1 cellular context compared by ENCODE assay signal in the genomic region with DNA sequence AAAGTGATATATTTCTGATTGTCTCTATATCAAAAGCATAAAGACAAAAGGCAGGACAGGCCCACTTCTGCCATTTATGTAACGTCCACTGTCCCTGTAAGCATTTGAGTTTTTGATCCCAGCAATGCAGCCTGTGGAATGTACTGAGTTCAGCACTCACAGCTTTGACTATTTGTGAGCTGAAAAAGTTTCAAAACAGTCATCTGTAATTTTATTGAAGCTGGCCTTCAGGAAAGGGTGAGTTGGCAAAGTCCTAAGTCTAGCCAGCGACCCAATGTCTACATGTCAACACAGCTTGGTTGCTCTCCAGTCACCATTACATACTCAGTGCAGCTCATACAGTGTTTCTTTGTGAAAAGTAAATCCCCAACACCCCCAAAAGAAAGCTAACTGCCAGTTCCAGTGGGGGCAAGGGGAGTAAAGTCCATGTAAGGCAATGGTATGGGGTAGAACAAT.
A peak's percentile ranks its signal among the peaks of the same experiment; 100 is the strongest.
TF ChIP-seq lines count a peak whose summit lies in the region.

No MANE protein-coding gene starts in this region.

TF ChIP-seq in HepG2, 621 proteins besides CTCF, POLR2A, EP300 and RAD21 (continued from another document and continues in another):
- TF ChIP-seq, protein P1, sequence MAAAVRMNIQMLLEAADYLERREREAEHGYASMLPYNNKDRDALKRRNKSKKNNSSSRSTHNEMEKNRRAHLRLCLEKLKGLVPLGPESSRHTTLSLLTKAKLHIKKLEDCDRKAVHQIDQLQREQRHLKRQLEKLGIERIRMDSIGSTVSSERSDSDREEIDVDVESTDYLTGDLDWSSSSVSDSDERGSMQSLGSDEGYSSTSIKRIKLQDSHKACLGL (CRISPR knock-in tag; IDR thresholded peaks at IDR 0.05) = no peak
- TF ChIP-seq HIVEP1 (CRISPR knock-in tag; IDR thresholded peaks at IDR 0.05) (no peak), RXRB (CRISPR knock-in tag; IDR thresholded peaks at IDR 0.05; ENCODE audit: borderline replicate concordance) (peak; percentile 64), TFAP4 (IDR thresholded peaks at IDR 0.05; ENCODE audit: borderline replicate concordance, low read depth) (no peak), ZNF749 (CRISPR knock-in tag; IDR thresholded peaks at IDR 0.05; ENCODE audit: borderline replicate concordance) (no peak), KAT8 (CRISPR knock-in tag; IDR thresholded peaks at IDR 0.05) (no peak), KLF6 (CRISPR knock-in tag; IDR thresholded peaks at IDR 0.05) (no peak), SP5 (CRISPR knock-in tag; IDR thresholded peaks at IDR 0.05; ENCODE audit: borderline replicate concordance, low read depth) (no peak), ZNF879 (CRISPR knock-in tag; IDR thresholded peaks at IDR 0.05) (no peak), ZNF326 (CRISPR knock-in tag; IDR thresholded peaks at IDR 0.05; ENCODE audit: borderline replicate concordance) (no peak), ZNF777 (CRISPR knock-in tag; IDR thresholded peaks at IDR 0.05) (no peak), SALL2 (CRISPR knock-in tag; IDR thresholded peaks at IDR 0.05) (no peak), DMAP1 (CRISPR knock-in tag; IDR thresholded peaks at IDR 0.05) (no peak), SSRP1 (CRISPR knock-in tag; IDR thresholded peaks at IDR 0.05) (no peak), ZNF234 (CRISPR knock-in tag; conservative IDR thresholded peaks at IDR 0.05) (no peak), EZH2 (conservative IDR thresholded peaks at IDR 0.05; ENCODE audit: low read depth, low read length) (no peak), MTA3 (CRISPR knock-in tag; IDR thresholded peaks at IDR 0.05) (no peak), ZNF510 (CRISPR knock-in tag; IDR thresholded peaks at IDR 0.05; ENCODE audit: low read depth) (no peak), ZNF503 (CRISPR knock-in tag; IDR thresholded peaks at IDR 0.05) (no peak), NFE2 (CRISPR knock-in tag; IDR thresholded peaks at IDR 0.05) (no peak), SUZ12 (IDR thresholded peaks at IDR 0.05; ENCODE audit: low read depth, low read length) (no peak), ATAD3A (CRISPR knock-in tag; IDR thresholded peaks at IDR 0.05) (no peak), REPIN1 (CRISPR knock-in tag; IDR thresholded peaks at IDR 0.05; ENCODE audit: borderline replicate concordance, low read depth) (no peak), SNRNP70 (IDR thresholded peaks at IDR 0.05; ENCODE audit: low read depth, low read length) (no peak), ZNF850 (CRISPR knock-in tag; conservative IDR thresholded peaks at IDR 0.05) (no peak), IKZF4 (CRISPR knock-in tag; IDR thresholded peaks at IDR 0.05; ENCODE audit: borderline replicate concordance, low read depth, not compliant biosample characterization) (no peak), THAP8 (CRISPR knock-in tag; IDR thresholded peaks at IDR 0.05; ENCODE audit: borderline replicate concordance) (no peak), CC2D1A (CRISPR knock-in tag; IDR thresholded peaks at IDR 0.05) (no peak), ZNF570 (CRISPR knock-in tag; IDR thresholded peaks at IDR 0.05; ENCODE audit: borderline replicate concordance) (no peak), ZNF101 (CRISPR knock-in tag; IDR thresholded peaks at IDR 0.05; ENCODE audit: borderline replicate concordance, low read depth) (no peak), ZKSCAN1 (IDR thresholded peaks at IDR 0.05; ENCODE audit: low read length) (no peak), KDM5B (CRISPR knock-in tag; IDR thresholded peaks at IDR 0.05; ENCODE audit: borderline replicate concordance) (no peak), SIN3A (IDR thresholded peaks at IDR 0.05; ENCODE audit: borderline replicate concordance, low read depth, low read length) (no peak), ZZZ3 (CRISPR knock-in tag; IDR thresholded peaks at IDR 0.05; ENCODE audit: borderline replicate concordance) (no peak), ARID2 (CRISPR knock-in tag; IDR thresholded peaks at IDR 0.05; ENCODE audit: borderline replicate concordance) (no peak), SMYD3 (CRISPR knock-in tag; IDR thresholded peaks at IDR 0.05) (no peak), ZNF574 (CRISPR knock-in tag; IDR thresholded peaks at IDR 0.05) (peak; percentile 51; the same call in 1 of the 2 replicates)
- TF ChIP-seq, protein P2, sequence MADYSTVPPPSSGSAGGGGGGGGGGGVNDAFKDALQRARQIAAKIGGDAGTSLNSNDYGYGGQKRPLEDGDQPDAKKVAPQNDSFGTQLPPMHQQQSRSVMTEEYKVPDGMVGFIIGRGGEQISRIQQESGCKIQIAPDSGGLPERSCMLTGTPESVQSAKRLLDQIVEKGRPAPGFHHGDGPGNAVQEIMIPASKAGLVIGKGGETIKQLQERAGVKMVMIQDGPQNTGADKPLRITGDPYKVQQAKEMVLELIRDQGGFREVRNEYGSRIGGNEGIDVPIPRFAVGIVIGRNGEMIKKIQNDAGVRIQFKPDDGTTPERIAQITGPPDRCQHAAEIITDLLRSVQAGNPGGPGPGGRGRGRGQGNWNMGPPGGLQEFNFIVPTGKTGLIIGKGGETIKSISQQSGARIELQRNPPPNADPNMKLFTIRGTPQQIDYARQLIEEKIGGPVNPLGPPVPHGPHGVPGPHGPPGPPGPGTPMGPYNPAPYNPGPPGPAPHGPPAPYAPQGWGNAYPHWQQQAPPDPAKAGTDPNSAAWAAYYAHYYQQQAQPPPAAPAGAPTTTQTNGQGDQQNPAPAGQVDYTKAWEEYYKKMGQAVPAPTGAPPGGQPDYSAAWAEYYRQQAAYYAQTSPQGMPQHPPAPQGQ (CRISPR knock-in tag; IDR thresholded peaks at IDR 0.05; ENCODE audit: borderline replicate concordance) = no peak
- TF ChIP-seq, protein P3, sequence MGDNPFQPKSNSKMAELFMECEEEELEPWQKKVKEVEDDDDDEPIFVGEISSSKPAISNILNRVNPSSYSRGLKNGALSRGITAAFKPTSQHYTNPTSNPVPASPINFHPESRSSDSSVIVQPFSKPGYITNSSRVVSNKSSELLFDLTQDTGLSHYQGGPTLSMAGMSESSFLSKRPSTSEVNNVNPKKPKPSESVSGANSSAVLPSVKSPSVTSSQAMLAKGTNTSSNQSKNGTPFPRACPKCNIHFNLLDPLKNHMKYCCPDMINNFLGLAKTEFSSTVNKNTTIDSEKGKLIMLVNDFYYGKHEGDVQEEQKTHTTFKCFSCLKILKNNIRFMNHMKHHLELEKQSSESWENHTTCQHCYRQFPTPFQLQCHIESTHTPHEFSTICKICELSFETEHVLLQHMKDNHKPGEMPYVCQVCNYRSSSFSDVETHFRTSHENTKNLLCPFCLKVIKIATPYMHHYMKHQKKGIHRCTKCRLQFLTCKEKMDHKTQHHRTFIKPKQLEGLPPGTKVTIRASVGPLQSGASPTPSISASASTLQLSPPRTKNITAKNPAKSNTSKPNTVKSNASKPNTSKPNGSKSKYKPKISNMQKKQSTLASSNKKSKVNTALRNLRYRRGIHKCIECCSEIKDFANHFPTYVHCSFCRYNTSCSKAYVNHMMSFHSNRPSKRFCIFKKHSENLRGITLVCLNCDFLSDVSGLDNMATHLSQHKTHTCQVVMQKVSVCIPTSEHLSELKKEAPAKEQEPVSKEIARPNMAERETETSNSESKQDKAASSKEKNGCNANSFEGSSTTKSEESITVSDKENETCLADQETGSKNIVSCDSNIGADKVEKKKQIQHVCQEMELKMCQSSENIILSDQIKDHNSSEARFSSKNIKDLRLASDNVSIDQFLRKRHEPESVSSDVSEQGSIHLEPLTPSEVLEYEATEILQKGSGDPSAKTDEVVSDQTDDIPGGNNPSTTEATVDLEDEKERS (CRISPR knock-in tag; IDR thresholded peaks at IDR 0.05) = no peak
- TF ChIP-seq, protein P4, sequence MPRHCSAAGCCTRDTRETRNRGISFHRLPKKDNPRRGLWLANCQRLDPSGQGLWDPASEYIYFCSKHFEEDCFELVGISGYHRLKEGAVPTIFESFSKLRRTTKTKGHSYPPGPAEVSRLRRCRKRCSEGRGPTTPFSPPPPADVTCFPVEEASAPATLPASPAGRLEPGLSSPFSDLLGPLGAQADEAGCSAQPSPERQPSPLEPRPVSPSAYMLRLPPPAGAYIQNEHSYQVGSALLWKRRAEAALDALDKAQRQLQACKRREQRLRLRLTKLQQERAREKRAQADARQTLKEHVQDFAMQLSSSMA (CRISPR knock-in tag; IDR thresholded peaks at IDR 0.05) = no peak
- TF ChIP-seq, protein P5, sequence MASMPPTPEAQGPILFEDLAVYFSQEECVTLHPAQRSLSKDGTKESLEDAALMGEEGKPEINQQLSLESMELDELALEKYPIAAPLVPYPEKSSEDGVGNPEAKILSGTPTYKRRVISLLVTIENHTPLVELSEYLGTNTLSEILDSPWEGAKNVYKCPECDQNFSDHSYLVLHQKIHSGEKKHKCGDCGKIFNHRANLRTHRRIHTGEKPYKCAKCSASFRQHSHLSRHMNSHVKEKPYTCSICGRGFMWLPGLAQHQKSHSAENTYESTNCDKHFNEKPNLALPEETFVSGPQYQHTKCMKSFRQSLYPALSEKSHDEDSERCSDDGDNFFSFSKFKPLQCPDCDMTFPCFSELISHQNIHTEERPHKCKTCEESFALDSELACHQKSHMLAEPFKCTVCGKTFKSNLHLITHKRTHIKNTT (CRISPR knock-in tag; IDR thresholded peaks at IDR 0.05) = no peak
- TF ChIP-seq, protein P6, sequence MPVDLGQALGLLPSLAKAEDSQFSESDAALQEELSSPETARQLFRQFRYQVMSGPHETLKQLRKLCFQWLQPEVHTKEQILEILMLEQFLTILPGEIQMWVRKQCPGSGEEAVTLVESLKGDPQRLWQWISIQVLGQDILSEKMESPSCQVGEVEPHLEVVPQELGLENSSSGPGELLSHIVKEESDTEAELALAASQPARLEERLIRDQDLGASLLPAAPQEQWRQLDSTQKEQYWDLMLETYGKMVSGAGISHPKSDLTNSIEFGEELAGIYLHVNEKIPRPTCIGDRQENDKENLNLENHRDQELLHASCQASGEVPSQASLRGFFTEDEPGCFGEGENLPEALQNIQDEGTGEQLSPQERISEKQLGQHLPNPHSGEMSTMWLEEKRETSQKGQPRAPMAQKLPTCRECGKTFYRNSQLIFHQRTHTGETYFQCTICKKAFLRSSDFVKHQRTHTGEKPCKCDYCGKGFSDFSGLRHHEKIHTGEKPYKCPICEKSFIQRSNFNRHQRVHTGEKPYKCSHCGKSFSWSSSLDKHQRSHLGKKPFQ (CRISPR knock-in tag; IDR thresholded peaks at IDR 0.05; ENCODE audit: insufficient replicate concordance) = no peak
- TF ChIP-seq, protein P7, sequence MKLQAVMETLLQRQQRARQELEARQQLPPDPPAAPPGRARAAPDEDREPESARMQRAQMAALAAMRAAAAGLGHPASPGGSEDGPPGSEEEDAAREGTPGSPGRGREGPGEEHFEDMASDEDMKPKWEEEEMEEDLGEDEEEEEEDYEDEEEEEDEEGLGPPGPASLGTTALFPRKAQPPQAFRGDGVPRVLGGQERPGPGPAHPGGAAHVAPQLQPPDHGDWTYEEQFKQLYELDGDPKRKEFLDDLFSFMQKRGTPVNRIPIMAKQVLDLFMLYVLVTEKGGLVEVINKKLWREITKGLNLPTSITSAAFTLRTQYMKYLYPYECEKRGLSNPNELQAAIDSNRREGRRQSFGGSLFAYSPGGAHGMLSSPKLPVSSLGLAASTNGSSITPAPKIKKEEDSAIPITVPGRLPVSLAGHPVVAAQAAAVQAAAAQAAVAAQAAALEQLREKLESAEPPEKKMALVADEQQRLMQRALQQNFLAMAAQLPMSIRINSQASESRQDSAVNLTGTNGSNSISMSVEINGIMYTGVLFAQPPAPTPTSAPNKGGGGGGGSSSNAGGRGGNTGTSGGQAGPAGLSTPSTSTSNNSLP (IDR thresholded peaks at IDR 0.05; ENCODE audit: low read depth, low read length) = peak; percentile 87
